Comparison of ENCODE assay signal across 1 cellular context in genomic region chr6:83308833-83309232, GRCh38.
TF ChIP-seq lines count a peak whose summit lies in the region.

No MANE protein-coding gene starts in this region.

TF ChIP-seq in IMR-90, 13 proteins besides CTCF, POLR2A, EP300 and RAD21 (continued from another document):
- TF ChIP-seq ELK1 (IDR thresholded peaks at IDR 0.05; ENCODE audit: borderline replicate concordance, low read depth, low read length) (no peak), BHLHE40 (IDR thresholded peaks at IDR 0.05; ENCODE audit: low read depth, low read length) (no peak), CHD1 (IDR thresholded peaks at IDR 0.05; ENCODE audit: low read depth, low read length) (no peak), NFE2L2 (IDR thresholded peaks at IDR 0.05; ENCODE audit: low read depth, low read length) (no peak), MAFK (IDR thresholded peaks at IDR 0.05; ENCODE audit: low read depth, low read length) (no peak), CEBPB (IDR thresholded peaks at IDR 0.05; ENCODE audit: low read depth, low read length) (no peak)
